Comparison of ENCODE assay signal across 27 cellular contexts in the genomic region with DNA sequence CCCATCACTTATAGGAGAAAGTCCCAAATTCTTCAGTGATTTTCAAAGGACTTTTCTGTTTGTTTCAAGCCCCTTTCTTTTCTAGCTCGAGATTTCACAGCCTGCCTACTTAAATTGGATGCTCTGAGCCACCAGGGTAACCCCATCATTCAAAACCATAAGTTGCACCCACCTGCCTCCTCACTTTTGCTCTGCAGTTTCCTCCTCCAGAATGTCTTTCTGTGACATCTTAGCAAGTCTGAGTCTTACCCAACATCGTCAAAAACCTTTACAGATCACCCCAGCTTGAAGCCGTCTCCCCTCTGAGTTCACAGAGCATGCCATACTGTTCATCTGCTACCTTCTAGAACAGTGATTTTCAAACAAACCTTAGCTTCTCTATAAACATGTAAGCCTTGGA.
"Had no signal": no experiment of that assay in that cellular context is flagged by ENCODE, and none has a peak within 500 bp of the region (broad histone marks: within the 10 kb centered on the region; RNA-seq: fewer than 3 reads in every experiment).

No MANE protein-coding gene starts in this region.

- H3K4me3 ChIP-seq: pancreas, prostate gland, right lobe of liver, sigmoid colon, spleen, suprapubic skin, testis, tibial artery, transverse colon, upper lobe of right lung, uterus had no signal

- H3K36me3 ChIP-seq: neutrophil, pancreas, prostate gland, right lobe of liver, sigmoid colon, spleen, suprapubic skin, tibial artery, transverse colon, upper lobe of right lung, uterus had no signal

- H3K27me3 ChIP-seq: neutrophil, pancreas, right lobe of liver, sigmoid colon, suprapubic skin, testis, tibial artery, transverse colon, upper lobe of right lung, uterus had no signal

- H3K4me1 ChIP-seq: pancreas, prostate gland, right lobe of liver, spleen, suprapubic skin, testis, upper lobe of right lung, uterus had no signal

- ATAC-seq: naive thymus-derived CD8-positive, alpha-beta T cell; natural killer cell treated with Interleukin-12 subunit alpha and Interleukin-12 subunit beta and Interleukin-15 and Interleukin-18, amount 100 ng/mL, for 72 hours; pancreas; right cardiac atrium; right lobe of liver; stimulated activated memory B cell treated with anti-CD40 and anti-IgM and Interleukin-4, amounts not matched to agents 10 μg/mL and 1 μg/mL and 100 μg/mL, for 72 hours; stimulated activated naive CD8-positive, alpha-beta T cell treated with anti-CD3 and anti-CD28 coated beads, Interleukin-15, amount 100 ng/mL, for 72 hours; stimulated activated naive CD8-positive, alpha-beta T cell treated with anti-CD3 and anti-CD28 coated beads, Interleukin-15, Interleukin-2, amounts not matched to agents 100 U/mL and 50 U/mL, for 24 hours; upper lobe of right lung had no signal

- H3K9me3 ChIP-seq: neutrophil, pancreas, prostate gland, right lobe of liver, sigmoid colon, suprapubic skin, testis, tibial artery, transverse colon, upper lobe of right lung, uterus had no signal

- DNase-seq: naive thymus-derived CD8-positive, alpha-beta T cell; nephron progenitor cell; pancreas; right cardiac atrium; right lobe of liver; sigmoid colon; small intestine; spleen; stimulated activated CD4-positive, alpha-beta T cell treated with anti-CD3 and anti-CD28 coated beads, Interleukin-12 subunit alpha, Interleukin-12 subunit beta, amount 100 ng/mL, for 4 hours; stimulated activated CD4-positive, alpha-beta T cell treated with anti-CD3 and anti-CD28 coated beads, Interleukin-1b, Interleukin-23, amount 100 ng/mL, for 48 hours; stimulated activated CD4-positive, alpha-beta T cell treated with anti-CD3 and anti-CD28 coated beads, Interleukin-4, amount 100 ng/mL, for 1 hour; stimulated activated CD4-positive, alpha-beta T cell treated with anti-CD3 and anti-CD28 coated beads, Interleukin-4, amount 100 ng/mL, for 4 hours; stimulated activated CD8-positive, alpha-beta memory T cell treated with anti-CD3 and anti-CD28 coated beads, Interleukin-4, amount 100 ng/mL, for 48 hours; stimulated activated naive CD4-positive, alpha-beta T cell; stimulated activated naive CD8-positive, alpha-beta T cell treated with anti-CD3 and anti-CD28 coated beads, Interleukin-15, amount 100 ng/mL, for 72 hours; stimulated activated naive CD8-positive, alpha-beta T cell treated with anti-CD3 and anti-CD28 coated beads, Interleukin-15, Interleukin-2, amounts not matched to agents 100 U/mL and 50 U/mL, for 24 hours; substantia nigra; testis; tibial artery; transverse colon; upper lobe of right lung; uterus had no signal

- H3K27ac ChIP-seq: neutrophil, pancreas, prostate gland, right lobe of liver, sigmoid colon, spleen, suprapubic skin, testis, tibial artery, transverse colon, upper lobe of right lung, uterus had no signal
